Comparison of ENCODE assay signal across 9 cellular contexts in the genomic region with DNA sequence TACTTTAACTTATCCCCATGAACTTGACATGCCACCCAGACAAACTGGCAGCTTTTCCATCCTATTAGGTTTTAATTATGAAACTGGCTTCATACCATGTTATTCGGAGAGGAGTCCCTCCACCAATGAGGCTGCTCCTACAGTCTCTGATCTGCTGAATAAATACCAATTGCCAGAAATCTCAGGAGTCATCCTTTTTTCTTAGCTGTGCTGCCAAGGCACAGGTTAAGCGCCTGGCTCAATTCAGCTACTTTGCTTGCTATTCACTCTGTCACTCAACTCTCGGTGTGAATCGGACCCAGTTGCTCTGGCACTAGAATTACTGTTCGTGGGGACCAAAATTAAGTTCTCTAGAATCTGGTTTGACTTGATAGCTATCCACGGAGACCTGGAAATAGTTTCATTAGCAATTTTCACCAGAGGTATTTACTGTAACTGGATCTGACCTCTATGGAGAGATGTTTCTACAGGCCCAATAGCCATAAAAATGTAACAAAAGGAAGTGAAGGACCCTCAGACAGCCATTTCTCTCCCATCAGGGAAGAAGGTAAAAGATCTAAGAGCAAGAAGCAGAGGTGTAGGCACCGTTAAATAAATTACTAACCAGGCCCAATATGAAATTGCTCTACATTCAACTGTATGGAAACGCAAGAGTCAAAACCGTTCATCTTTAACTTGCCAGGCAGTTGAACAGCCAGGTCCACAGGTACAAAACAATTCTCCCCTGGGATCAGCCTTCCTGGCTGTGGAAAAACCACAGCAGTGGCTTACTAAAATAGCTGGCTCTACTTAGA. TPM values are rescaled to one million over a fixed set of nuclear protein-coding genes. Genes with fewer than 3 reads are reported as not detected.
DNase-seq lines count a peak whose midpoint lies in the region; ATAC-seq and TF ChIP-seq lines count a peak whose summit lies in the region.
"Had no signal": no experiment of that assay in that cellular context is flagged by ENCODE, and none has a peak within 500 bp of the region (broad histone marks: within the 10 kb centered on the region; RNA-seq: fewer than 3 reads in every experiment).

No MANE protein-coding gene starts in this region.

- peak overlapping the region; percentile 93 for H3K4me3 Mint-ChIP-seq in activated CD4-positive, alpha-beta T cell treated with anti-CD3 and anti-CD28 coated beads, Interleukin-2, amount 10 ng/mL, durations not matched to agents 7 days and 5 days
- peak overlapping the region; percentile 95 for H3K4me3 Mint-ChIP-seq in activated CD8-positive, alpha-beta T cell treated with anti-CD3 and anti-CD28 coated beads, Interleukin-2, amount 10 ng/mL, durations not matched to agents 7 days and 5 days

- no peak for ATAC-seq in activated CD8-positive, alpha-beta T cell treated with anti-CD3 and anti-CD28 coated beads, Interleukin-2, amount 10 ng/mL, durations not matched to agents 7 days and 5 days
- ATAC-seq in thoracic aorta (ENCODE audit: insufficient number of reproducible peaks, low FRiP score, low read depth): no peak
- ATAC-seq in activated CD4-positive, CD25-positive, alpha-beta regulatory T cell treated with anti-CD3 and anti-CD28 coated beads, Interleukin-2, amount 50 U/mL, for 24 hours: no peak
- ATAC-seq in GM18867 (IDR thresholded peaks at IDR 0.05; ENCODE audit: unreplicated experiment): no peak

- no peaks in the 10 kb centered on the region for H3K9me3 ChIP-seq in thoracic aorta

- H3K27ac ChIP-seq in thoracic aorta: peak overlapping the region; percentile 100

- no peaks in the 10 kb centered on the region for H3K9me3 Mint-ChIP-seq in activated CD4-positive, alpha-beta T cell treated with anti-CD3 and anti-CD28 coated beads, Interleukin-2, amount 10 ng/mL, durations not matched to agents 7 days and 5 days
- H3K9me3 Mint-ChIP-seq in activated CD8-positive, alpha-beta T cell treated with anti-CD3 and anti-CD28 coated beads, Interleukin-2, amount 10 ng/mL, durations not matched to agents 7 days and 5 days (ENCODE audit: insufficient read depth): no peaks in the 10 kb centered on the region

- TF ChIP-seq CTCF in thoracic aorta (IDR thresholded peaks at IDR 0.05): no peak

- POLR2A ChIA-PET in activated CD4-positive, alpha-beta T cell treated with anti-CD3 and anti-CD28 coated beads, Interleukin-2, amount 10 ng/mL, durations not matched to agents 7 days and 5 days (lab: Charles Lee): interaction anchor here (0.6 to 3.5 kb wide), 4 partner anchors 13 to 29 kb away, joined by 3 to 15 read pairs (median 6); no protein-coding TSS in a partner anchor
- POLR2A ChIA-PET in activated CD8-positive, alpha-beta T cell treated with anti-CD3 and anti-CD28 coated beads, Interleukin-2, amount 10 ng/mL, durations not matched to agents 7 days and 5 days (lab: Charles Lee): interaction anchor here (1.4 to 10.3 kb wide), 3 partner anchors 14 to 51 kb away, joined by 4 to 256 read pairs (median 8); partner anchors contain the start of gene SAE1

- no peak for DNase-seq in activated CD4-positive, alpha-beta T cell treated with anti-CD3 and anti-CD28 coated beads, Interleukin-2, amount 10 ng/mL, durations not matched to agents 7 days and 5 days
- no peak for DNase-seq in activated CD4-positive, alpha-beta T cell treated with anti-CD3 and anti-CD28 coated beads for 4 hours
- DNase-seq in activated CD8-positive, alpha-beta T cell treated with anti-CD3 and anti-CD28 coated beads, Interleukin-2, amount 10 ng/mL, durations not matched to agents 7 days and 5 days: no peak
- peak; percentile 46 for DNase-seq in iris pigment epithelial cell (ENCODE audit: low read depth)
- no peak for DNase-seq in thoracic aorta (ENCODE audit: low spot score)
- DNase-seq in NCI-H1105 treated with DMSO at 0.1 percent for 48 hours (lab: John Stamatoyannopoulos, UW): no peak
- DNase-seq: DMS153 had no signal

- H3K27me3 Mint-ChIP-seq in activated CD4-positive, alpha-beta T cell treated with anti-CD3 and anti-CD28 coated beads, Interleukin-2, amount 10 ng/mL, durations not matched to agents 7 days and 5 days: no peaks in the 10 kb centered on the region
- H3K27me3 Mint-ChIP-seq in activated CD8-positive, alpha-beta T cell treated with anti-CD3 and anti-CD28 coated beads, Interleukin-2, amount 10 ng/mL, durations not matched to agents 7 days and 5 days (ENCODE audit: low read depth): no peaks in the 10 kb centered on the region

- no peaks in the 10 kb centered on the region for H3K27me3 ChIP-seq in thoracic aorta (replicated peaks; ENCODE audit: insufficient read depth)

- H3K4me1 Mint-ChIP-seq in activated CD4-positive, alpha-beta T cell treated with anti-CD3 and anti-CD28 coated beads, Interleukin-2, amount 10 ng/mL, durations not matched to agents 7 days and 5 days: peaks cover 57% of the 10 kb centered on the region
- peaks cover 58% of the 10 kb centered on the region for H3K4me1 Mint-ChIP-seq in activated CD8-positive, alpha-beta T cell treated with anti-CD3 and anti-CD28 coated beads, Interleukin-2, amount 10 ng/mL, durations not matched to agents 7 days and 5 days (ENCODE audit: low read depth)

- no peaks in the 10 kb centered on the region for H3K36me3 ChIP-seq in thoracic aorta

- CTCF ChIA-PET in activated CD4-positive, alpha-beta T cell treated with anti-CD3 and anti-CD28 coated beads, Interleukin-2, amount 10 ng/mL, durations not matched to agents 7 days and 5 days (lab: Charles Lee): interaction anchor here (0.9 to 2.9 kb wide), 2 partner anchors 8 to 13 kb away, joined by 3 to 20 read pairs; no protein-coding TSS in a partner anchor
- CTCF ChIA-PET in activated CD8-positive, alpha-beta T cell treated with anti-CD3 and anti-CD28 coated beads, Interleukin-2, amount 10 ng/mL, durations not matched to agents 7 days and 5 days (lab: Charles Lee): interaction anchor here (0.8 to 4.1 kb wide), 9 partner anchors 9 to 139 kb away, joined by 3 to 17 read pairs (median 5); no protein-coding TSS in a partner anchor

- peak overlapping the region; percentile 100 for H3K27ac Mint-ChIP-seq in activated CD4-positive, alpha-beta T cell treated with anti-CD3 and anti-CD28 coated beads, Interleukin-2, amount 10 ng/mL, durations not matched to agents 7 days and 5 days
- peak overlapping the region; percentile 86 for H3K27ac Mint-ChIP-seq in activated CD8-positive, alpha-beta T cell treated with anti-CD3 and anti-CD28 coated beads, Interleukin-2, amount 10 ng/mL, durations not matched to agents 7 days and 5 days

- peaks cover 53% of the 10 kb centered on the region for H3K36me3 Mint-ChIP-seq in activated CD4-positive, alpha-beta T cell treated with anti-CD3 and anti-CD28 coated beads, Interleukin-2, amount 10 ng/mL, durations not matched to agents 7 days and 5 days (ENCODE audit: low read depth)
- peaks cover 70% of the 10 kb centered on the region for H3K36me3 Mint-ChIP-seq in activated CD8-positive, alpha-beta T cell treated with anti-CD3 and anti-CD28 coated beads, Interleukin-2, amount 10 ng/mL, durations not matched to agents 7 days and 5 days (ENCODE audit: low read depth)

- H3K4me1 ChIP-seq in thoracic aorta (ENCODE audit: control insufficient read depth in 1 of 2, low read depth in 2 of 2): peaks cover 28 to 47% of the 10 kb centered on the region in 2 donors

- H3K4me3 ChIP-seq in thoracic aorta: peak overlapping the region; percentile 6

RNA-seq across cellular contexts. Expression of gene ZC3H4, which starts 5.4 kb away (rescaled TPM):
- total RNA-seq in activated CD4-positive, alpha-beta T cell treated with anti-CD3 and anti-CD28 coated beads, Interleukin-2, amount 10 ng/mL, durations not matched to agents 7 days and 5 days: 100 to 1,000 TPM in 1 of 2 experiments, 10 to 100 TPM in 1; 99.5 to 115 TPM
- total RNA-seq in activated CD8-positive, alpha-beta T cell treated with anti-CD3 and anti-CD28 coated beads, Interleukin-2, amount 10 ng/mL, durations not matched to agents 7 days and 5 days: 100 to 1,000 TPM; 102 TPM
- total RNA-seq in thoracic aorta: 10 to 100 TPM; 21.9 to 26.0 TPM

RNA-seq across cellular contexts. Expression of gene SAE1, which starts 22.5 kb away (rescaled TPM):
- 100 to 1,000 TPM; 162 to 168 TPM for total RNA-seq in activated CD4-positive, alpha-beta T cell treated with anti-CD3 and anti-CD28 coated beads, Interleukin-2, amount 10 ng/mL, durations not matched to agents 7 days and 5 days
- total RNA-seq in activated CD8-positive, alpha-beta T cell treated with anti-CD3 and anti-CD28 coated beads, Interleukin-2, amount 10 ng/mL, durations not matched to agents 7 days and 5 days: 100 to 1,000 TPM; 165 to 175 TPM
- 10 to 100 TPM; 39.3 to 50.8 TPM for total RNA-seq in thoracic aorta

RNA-seq across cellular contexts. Expression of gene TMEM160, which starts 59.7 kb away (rescaled TPM):
- total RNA-seq in activated CD4-positive, alpha-beta T cell treated with anti-CD3 and anti-CD28 coated beads, Interleukin-2, amount 10 ng/mL, durations not matched to agents 7 days and 5 days: 10 to 100 TPM; 41.6 to 56.6 TPM
- 10 to 100 TPM; 74.4 to 76.8 TPM for total RNA-seq in activated CD8-positive, alpha-beta T cell treated with anti-CD3 and anti-CD28 coated beads, Interleukin-2, amount 10 ng/mL, durations not matched to agents 7 days and 5 days
- 10 to 100 TPM in 1 of 2 donors, 1 to 10 TPM in 1; 2.4 to 55.0 TPM for total RNA-seq in thoracic aorta
